ENCODE assay signal across 21 cellular contexts in genomic region chr5:140303987-140304386, GRCh38. TPM values are rescaled to one million over a fixed set of nuclear protein-coding genes. Genes with fewer than 3 reads are reported as not detected.
DNase-seq lines count a peak whose midpoint lies in the region; ATAC-seq, FAIRE-seq and TF ChIP-seq lines count a peak whose summit lies in the region.
"Had no signal": no experiment of that assay in that cellular context is flagged by ENCODE, and none has a peak within 500 bp of the region (broad histone marks: within the 10 kb centered on the region; RNA-seq: fewer than 3 reads in every experiment).

No MANE protein-coding gene starts in this region.

- WGBS in A549 (ENCODE audit: missing lambda C conversion rate) = 88% methylated on average over 17 of the region's 17 CpGs
- 95% methylated on average over 17 of the region's 17 CpGs for WGBS in mesenchymal stem cell
- 90 to 94% methylated on average over 17 of the region's 17 CpGs for WGBS in thyroid gland, 2 donors
- WGBS in sigmoid colon, 2 donors = 90 to 91% methylated on average over 17 of the region's 17 CpGs

- no peak overlapping the region for H2AFZ ChIP-seq in mesenchymal stem cell (ENCODE audit: low read depth, low read length)

- FAIRE-seq in A549 (lab: Jason Lieb, UNC) = no peak
- FAIRE-seq: HTR-8/SVneo had no signal

- H2BK120ac ChIP-seq in mesenchymal stem cell (ENCODE audit: low read depth, low read length) = no peak overlapping the region

- H3K4me1 ChIP-seq in A549 = peaks cover 25% of the 10 kb centered on the region
- H3K4me1 ChIP-seq in ES-I3 (ENCODE audit: insufficient read depth, low read length) = no peaks in the 10 kb centered on the region; the same call in 1 of the 2 replicates
- peaks cover 9% of the 10 kb centered on the region for H3K4me1 ChIP-seq in mesenchymal stem cell (ENCODE audit: control insufficient read depth, insufficient read depth, low read depth, low read length)
- peaks cover 10 to 22% of the 10 kb centered on the region in 2 donors for H3K4me1 ChIP-seq in thyroid gland
- H3K4me1 ChIP-seq in sigmoid colon = peaks cover 0 to 40% (median 20%) of the 10 kb centered on the region in 4 donors
- H3K4me1 ChIP-seq: colonic mucosa had no signal

- H3K4me3 ChIP-seq in A549 = no peak overlapping the region
- no peak overlapping the region for H3K4me3 ChIP-seq in mesenchymal stem cell (ENCODE audit: insufficient read depth in 1 of 2, low read depth in 1 of 2, low read length in 2 of 2)
- no peak overlapping the region for H3K4me3 ChIP-seq in thyroid gland (replicated peaks in 1 of 3)
- H3K4me3 ChIP-seq in sigmoid colon = no peak overlapping the region

- no peak overlapping the region for H3K18ac ChIP-seq in mesenchymal stem cell (ENCODE audit: low read depth in 1 of 2, low read length in 2 of 2)

- H3K9ac ChIP-seq in ES-I3 (ENCODE audit: low read depth, low read length) (peak overlapping the region; percentile 84; the same call in 1 of the 2 replicates), mesenchymal stem cell (ENCODE audit: low read length) (peak overlapping the region; percentile 99)

- peaks cover 8% of the 10 kb centered on the region for H3K4me1 Mint-ChIP-seq in WTC11

- intact Hi-C loops in thyroid gland (cut with DNase I) (no loop called here), sigmoid colon (cut with DNase I) (loop anchor here (2.0 to 5.0 kb wide), 3 partner anchors 42 to 61 kb away; no protein-coding TSS in a partner anchor)

- no peak overlapping the region for H3K4ac ChIP-seq in mesenchymal stem cell (ENCODE audit: low read depth in 1 of 2, low read length in 2 of 2)

- H3K4me2 ChIP-seq in A549 = peak overlapping the region; percentile 75
- no peak overlapping the region for H3K4me2 ChIP-seq in mesenchymal stem cell (ENCODE audit: low read length, poor library complexity, severe bottlenecking)

- H3K9me3 ChIP-seq in A549 (no peaks in the 10 kb centered on the region), ES-I3 (ENCODE audit: control insufficient read depth, insufficient read depth, low read length) (no peaks in the 10 kb centered on the region), mesenchymal stem cell (ENCODE audit: control insufficient read depth, low read length) (no peaks in the 10 kb centered on the region), thyroid gland (no peaks in the 10 kb centered on the region), sigmoid colon (no peaks in the 10 kb centered on the region)
- H3K9me3 ChIP-seq: colonic mucosa, psoas muscle, SK-N-SH, vagina had no signal

- H2BK12ac ChIP-seq in mesenchymal stem cell (ENCODE audit: low read length in 2 of 2) = no peak overlapping the region

- POLR2A ChIA-PET in A549 (lab: Yijun Ruan, JAX) = interaction anchor here (0.7 to 1.5 kb wide), 4 partner anchors 14 to 344 kb away, joined by 4 to 16 read pairs (median 5); partner anchors contain the start of genes HBEGF, IK and NDUFA2
- POLR2A ChIA-PET in WTC11 (lab: Charles Lee) = interaction anchor here (0.7 to 3.0 kb wide), 3 partner anchors 43 to 916 kb away, joined by 4 to 14 read pairs (median 5); partner anchors contain the start of gene HBEGF
- POLR2A ChIA-PET in RWPE1 (lab: Yijun Ruan, JAX; ENCODE audit: low non-redundant PET) = no interaction called here

- TF ChIP-seq EP300 in A549 (IDR thresholded peaks at IDR 0.05) (no peak), sigmoid colon (IDR thresholded peaks at IDR 0.05) (no peak)

- 0 out of 2 replicates have a peak, but pooled peaks cover 2% of the 10 kb centered on the region for H3K36me3 ChIP-seq in ES-I3 (ENCODE audit: insufficient read depth, low read length)
- H3K36me3 ChIP-seq in mesenchymal stem cell (ENCODE audit: control insufficient read depth in 1 of 2, insufficient read depth in 2 of 2, low read depth in 1 of 2, low read length in 2 of 2) = peaks cover 6 to 13% of the 10 kb centered on the region in 2 experiments
- H3K36me3 ChIP-seq in thyroid gland = no peaks in the 10 kb centered on the region
- peaks cover 0 to 14% (median 0%) of the 10 kb centered on the region in 4 donors for H3K36me3 ChIP-seq in sigmoid colon
- H3K36me3 ChIP-seq: colonic mucosa had no signal

- no peak for TF ChIP-seq CTCF in A549 (IDR thresholded peaks at IDR 0.05)
- TF ChIP-seq CTCF in WTC11 (IDR thresholded peaks at IDR 0.05) = no peak
- TF ChIP-seq CTCF in RWPE1 (conservative IDR thresholded peaks at IDR 0.05; ENCODE audit: low read depth) = no peak
- TF ChIP-seq CTCF in thyroid gland (IDR thresholded peaks at IDR 0.05) = no peak
- TF ChIP-seq CTCF in sigmoid colon (IDR thresholded peaks at IDR 0.05) = no peak

- no peaks in the 10 kb centered on the region for H3K9me3 Mint-ChIP-seq in WTC11

- H3K27ac Mint-ChIP-seq in WTC11 = no peak overlapping the region

- CTCF ChIA-PET in A549 (lab: Yijun Ruan, JAX) (interaction anchor here (0.7 to 4.5 kb wide), 10 partner anchors 14 to 665 kb away, joined by 3 to 21 read pairs (median 5); partner anchors contain the start of gene HBEGF), WTC11 (lab: Charles Lee) (interaction anchor here (0.9 to 3.3 kb wide), 5 partner anchors 42 to 69 kb away, joined by 3 to 38 read pairs (median 17); partner anchors contain the start of gene HBEGF), RWPE1 (lab: Yijun Ruan, JAX) (interaction anchor here (0.5 to 1.6 kb wide), 6 partner anchors 32 to 266 kb away, joined by 3 to 5 read pairs (median 4); no protein-coding TSS in a partner anchor)

- H3K27me3 ChIP-seq in mesenchymal stem cell (ENCODE audit: control insufficient read depth in 1 of 2, insufficient read depth in 1 of 2, low read length in 2 of 2) = no peaks in the 10 kb centered on the region
- H3K27me3 ChIP-seq in thyroid gland = no peaks in the 10 kb centered on the region
- no peaks in the 10 kb centered on the region for H3K27me3 ChIP-seq in sigmoid colon
- H3K27me3 ChIP-seq: colonic mucosa, vagina had no signal

- H2BK15ac ChIP-seq in mesenchymal stem cell (ENCODE audit: low read depth, poor library complexity, severe bottlenecking) = no peak overlapping the region

- H4K8ac ChIP-seq in mesenchymal stem cell (ENCODE audit: low read length) = peak overlapping the region; percentile 87

- H3K79me1 ChIP-seq in mesenchymal stem cell (replicated peaks; ENCODE audit: low read length, poor library complexity, severe bottlenecking) = peaks cover 2% of the 10 kb centered on the region

- peak overlapping the region; percentile 48 for H3K4me3 Mint-ChIP-seq in WTC11

- peaks cover 8% of the 10 kb centered on the region for H3K36me3 Mint-ChIP-seq in WTC11

- H3K14ac ChIP-seq in mesenchymal stem cell (ENCODE audit: low read length in 2 of 2) = no peak overlapping the region

- no peak for TF ChIP-seq RAD21 in A549 (conservative IDR thresholded peaks at IDR 0.05 in 1 of 2, IDR thresholded peaks at IDR 0.05 in 1 of 2)

- peaks cover 6% of the 10 kb centered on the region; the same call in 1 of the 2 replicates for H3K27me3 Mint-ChIP-seq in WTC11 (ENCODE audit: low read depth)

- H3K23ac ChIP-seq in mesenchymal stem cell (ENCODE audit: low read length in 2 of 2) = no peak overlapping the region

- ATAC-seq in A549 = no peak
- no peak for ATAC-seq in WTC11

- no peak for DNase-seq in A549 (ENCODE audit: low read depth in 1 of 2, low spot score in 1 of 2)
- no peak for DNase-seq in WTC11 (ENCODE audit: low spot score)
- DNase-seq in mesenchymal stem cell = no peak
- DNase-seq in RWPE1 (ENCODE audit: low spot score) = no peak
- DNase-seq in thyroid gland = no peak
- no peak for DNase-seq in sigmoid colon
- DNase-seq in activated CD4-positive, alpha-beta T cell treated with anti-CD3 and anti-CD28 coated beads, Interleukin-2, amount 50 U/mL, for 1 hour = no peak
- DNase-seq: activated CD8-positive, alpha-beta T cell treated with anti-CD3 and anti-CD28 coated beads, Interleukin-2, amount 10 ng/mL, durations not matched to agents 7 days and 5 days; activated effector memory CD4-positive, alpha-beta T cell treated with anti-CD3 and anti-CD28 coated beads, Interleukin-2, amount 50 U/mL, for 16 hours; colonic mucosa; left ventricle myocardium superior; MV-4-11; NCI-H2029 treated with DMSO at 0.1 percent for 48 hours; NCI-H526 treated with DMSO at 0.1 percent for 48 hours; PC-3; psoas muscle; SK-N-SH had no signal

- H3K27ac ChIP-seq in A549 = no peak overlapping the region; a peak in 1 of 6 replicates
- no peak overlapping the region for H3K27ac ChIP-seq in mesenchymal stem cell (ENCODE audit: low read length, poor library complexity, severe bottlenecking)
- no peak overlapping the region for H3K27ac ChIP-seq in RWPE1
- H3K27ac ChIP-seq in thyroid gland = no peak overlapping the region
- no peak overlapping the region for H3K27ac ChIP-seq in sigmoid colon

- no peak overlapping the region for H2BK5ac ChIP-seq in mesenchymal stem cell (ENCODE audit: low read depth, low read length, poor library complexity, severe bottlenecking)

- no peak overlapping the region for H4K91ac ChIP-seq in mesenchymal stem cell (ENCODE audit: low read length)

- no peak overlapping the region for H2AK5ac ChIP-seq in mesenchymal stem cell (ENCODE audit: low read length, severe bottlenecking)

- no peak for TF ChIP-seq POLR2A in A549 (IDR thresholded peaks at IDR 0.05; ENCODE audit: low read length)
- TF ChIP-seq POLR2A in thyroid gland (IDR thresholded peaks at IDR 0.05) = no peak
- no peak for TF ChIP-seq POLR2A in sigmoid colon (IDR thresholded peaks at IDR 0.05)

RNA-seq across cellular contexts. Expression of gene PFDN1, which starts 1.1 kb away (rescaled TPM):
- 90.4 and 97.0 TPM in 2 replicates for polyA plus RNA-seq in A549 (2011; rRNA removed)
- polyA plus RNA-seq in A549 (2012; cell fraction: cytosol; rRNA removed) = 80.9 and 104 TPM in 2 replicates
- 51.2 and 56.7 TPM in 2 replicates for polyA plus RNA-seq in A549 (2012; cell fraction: nucleus; rRNA removed)
- 201 to 239 TPM (median 226 TPM) in 3 replicates for polyA plus RNA-seq in A549 (2017; fragmentation: RNase III; extraction: RNeasy Plus Mini Kit Qiagen cat#74134 plus additional on column Dnase treatment)
- 58.8 and 72.3 TPM in 2 replicates for polyA minus RNA-seq in A549 (2011; rRNA and poly(A)+ RNA removed)
- total RNA-seq in WTC11 (2021) = 44.1 to 46.4 TPM (median 46.2 TPM) in 3 replicates
- polyA plus RNA-seq in mesenchymal stem cell (2013, experiment 1 of 2) = 289 TPM
- polyA plus RNA-seq in mesenchymal stem cell (2013, experiment 2 of 2) = 256 TPM
- total RNA-seq in thyroid gland = 100 to 1,000 TPM in 1 of 4 donors, 10 to 100 TPM in 3; 58.2 to 106 (median 87.8) TPM
- total RNA-seq in sigmoid colon = 100 to 1,000 TPM in 3 of 4 donors, 10 to 100 TPM in 1; 88.2 to 159 (median 123) TPM
- 10 to 100 TPM; 61.8 to 85.9 (median 78.4) TPM for polyA plus RNA-seq in sigmoid colon

RNA-seq across cellular contexts. Expression of gene HBEGF, which starts 42.4 kb away (rescaled TPM):
- polyA plus RNA-seq in A549 (2011; rRNA removed) (4.2 and 5.0 TPM in 2 replicates), A549 (2017; fragmentation: RNase III; extraction: RNeasy Plus Mini Kit Qiagen cat#74134 plus additional on column Dnase treatment) (3.4 to 5.1 TPM (median 3.5 TPM) in 3 replicates), sigmoid colon (10 to 100 TPM in 2 of 3 donors, 1 to 10 TPM in 1; 5.4 to 15.0 (median 11.6) TPM)
- polyA plus RNA-seq in A549 (2012; cell fraction: cytosol; rRNA removed) = 3.0 and 4.3 TPM in 2 replicates
- 4.0 and 6.1 TPM in 2 replicates for polyA plus RNA-seq in A549 (2012; cell fraction: nucleus; rRNA removed)
- polyA minus RNA-seq in A549 (2011; rRNA and poly(A)+ RNA removed) = 1.3 and 1.4 TPM in 2 replicates
- total RNA-seq in WTC11 (2021) (2.2 to 4.0 TPM (median 2.5 TPM) in 3 replicates), thyroid gland (10 to 100 TPM in 3 of 4 donors, 1 to 10 TPM in 1; 5.8 to 13.0 (median 12.6) TPM), sigmoid colon (10 to 100 TPM in 2 of 4 donors, 1 to 10 TPM in 2; 4.7 to 17.6 (median 10.4) TPM)
- 5.8 TPM for polyA plus RNA-seq in mesenchymal stem cell (2013, experiment 1 of 2)
- 5.7 TPM for polyA plus RNA-seq in mesenchymal stem cell (2013, experiment 2 of 2)

RNA-seq across cellular contexts. Expression of gene SLC4A9, which starts 56.0 kb away (rescaled TPM):
- polyA plus RNA-seq in A549 (2011; rRNA removed) (not detected in 2 replicates), A549 (2017; fragmentation: RNase III; extraction: RNeasy Plus Mini Kit Qiagen cat#74134 plus additional on column Dnase treatment) (not detected in 3 replicates), sigmoid colon (under 1 TPM in 1 of 3 donors, not detected in 2; 0.25 TPM)
- 0.01 TPM in 1 of 2 replicates, not detected in the other for polyA plus RNA-seq in A549 (2012; cell fraction: cytosol; rRNA removed)
- 0.02 and 0.06 TPM in 2 replicates for polyA plus RNA-seq in A549 (2012; cell fraction: nucleus; rRNA removed)
- polyA minus RNA-seq in A549 (2011; rRNA and poly(A)+ RNA removed) = 0.08 TPM in 1 of 2 replicates, not detected in the other
- total RNA-seq in WTC11 (2021) (0.37 to 0.76 TPM (median 0.50 TPM) in 3 replicates), thyroid gland (under 1 TPM in 3 of 4 donors, not detected in 1; 0.29 to 0.45 (median 0.29) TPM), sigmoid colon (not detected)
- not detected for polyA plus RNA-seq in mesenchymal stem cell (2013, experiment 1 of 2)
- polyA plus RNA-seq in mesenchymal stem cell (2013, experiment 2 of 2) = not detected
- total RNA-seq: H7, left ventricle myocardium superior, psoas muscle had no signal
